In genomic region chr5:32283539-32284377, GRCh38 we compare ENCODE assay signal across 10 cellular contexts.
DNase-seq lines count a peak whose midpoint lies in the region; ATAC-seq and TF ChIP-seq lines count a peak whose summit lies in the region.
"Had no signal": no experiment of that assay in that cellular context is flagged by ENCODE, and none has a peak within 500 bp of the region (broad histone marks: within the 10 kb centered on the region; RNA-seq: fewer than 3 reads in every experiment).

No MANE protein-coding gene starts in this region.

- H3K4me1 ChIP-seq in tibial artery, result no peaks in the 10 kb centered on the region

- no peak overlapping the region for H3K27ac ChIP-seq in tibial artery
- H3K27ac ChIP-seq: PC-9 had no signal

- intact Hi-C loops in tibial artery (cut with DNase I; ENCODE audit: low total_unique reads), result no loop called here

- no peaks in the 10 kb centered on the region for H3K9me3 ChIP-seq in tibial artery

- no peak for TF ChIP-seq EP300 in Ishikawa (IDR thresholded peaks at IDR 0.05; ENCODE audit: borderline replicate concordance)

- H3K4me3 ChIP-seq in GM12865 (ENCODE audit: low read depth, low read length), result no peak overlapping the region
- H3K4me3 ChIP-seq in fibroblast of pulmonary artery (replicated peaks; ENCODE audit: low read depth, low read length), result no peak overlapping the region
- H3K4me3 ChIP-seq in tibial artery, result no peak overlapping the region
- H3K4me3 ChIP-seq: PC-9 had no signal

- no peaks in the 10 kb centered on the region for H3K27me3 ChIP-seq in tibial artery

- no peak for TF ChIP-seq RAD21 in Ishikawa (IDR thresholded peaks at IDR 0.05; ENCODE audit: low read depth)

- ATAC-seq in GM21526 (IDR thresholded peaks at IDR 0.05; ENCODE audit: low FRiP score, unreplicated experiment) (peak; percentile 66), GM19035 (IDR thresholded peaks at IDR 0.05; ENCODE audit: unreplicated experiment) (no peak)

- peak; percentile 65 for DNase-seq in GM12865 (ENCODE audit: low read depth)
- peak; percentile 50 for DNase-seq in fibroblast of pulmonary artery (ENCODE audit: low read depth)
- no peak for DNase-seq in tibial artery
- no peak for DNase-seq in iPS-NIHi11 (ENCODE audit: low spot score)
- DNase-seq in HUDEP-2 (lab: John Stamatoyannopoulos, UW; ENCODE audit: unreplicated experiment in 76 of 76), result no peak
- DNase-seq: effector memory CD4-positive, alpha-beta T cell had no signal

- peaks cover 0 to 6% (median 0%) of the 10 kb centered on the region in 3 donors for H3K36me3 ChIP-seq in tibial artery

- TF ChIP-seq CTCF in GM12865 (IDR thresholded peaks at IDR 0.05; ENCODE audit: insufficient read depth, low read depth, low read length, missing control alignments) (no peak), fibroblast of pulmonary artery (IDR thresholded peaks at IDR 0.05; ENCODE audit: low read length, missing control alignments) (no peak), tibial artery (IDR thresholded peaks at IDR 0.05) (no peak)

TF ChIP-seq in Ishikawa, 13 proteins besides CTCF, POLR2A, EP300 and RAD21:
- no peak for TF ChIP-seq TAF1 (IDR thresholded peaks at IDR 0.05; ENCODE audit: low read depth)
- TF ChIP-seq ZBTB7A (IDR thresholded peaks at IDR 0.05; ENCODE audit: low read depth), result no peak
- TF ChIP-seq USF1 (IDR thresholded peaks at IDR 0.05), result no peak
- no peak for TF ChIP-seq REST (IDR thresholded peaks at IDR 0.05; ENCODE audit: low read depth)
- TF ChIP-seq MAX (IDR thresholded peaks at IDR 0.05), result peak; percentile 19; the same call in 1 of the 2 replicates
- TF ChIP-seq TCF12 (IDR thresholded peaks at IDR 0.05; ENCODE audit: low read depth), result no peak
- TF ChIP-seq CEBPB (IDR thresholded peaks at IDR 0.05), result no peak
- TF ChIP-seq YY1 (IDR thresholded peaks at IDR 0.05; ENCODE audit: low read depth), result no peak
- no peak for TF ChIP-seq NFIC (IDR thresholded peaks at IDR 0.05)
- TF ChIP-seq FOXM1 (IDR thresholded peaks at IDR 0.05; ENCODE audit: borderline replicate concordance, low read depth), result no peak
- 0 out of 2 replicates have a peak, but pooled peaks have one; percentile 19 for TF ChIP-seq TEAD4 (IDR thresholded peaks at IDR 0.05)
- TF ChIP-seq CREB1 (IDR thresholded peaks at IDR 0.05; ENCODE audit: low read depth), result no peak
- TF ChIP-seq EGR1 (IDR thresholded peaks at IDR 0.05), result no peak
TF ChIP-seq in Ishikawa: peak in this region for 2.

Comparison
In these comparisons a context has a peak if more than half of its experiments do, and no peak if none do; other contexts are left out.
1. DNase-seq: peak in GM12865 (single experiment) and fibroblast of pulmonary artery (single experiment); none in tibial artery (0 of 2), iPS-NIHi11 (single experiment) and HUDEP-2 (0 of 76).